11 cellular contexts compared by ENCODE assay signal in the genomic region with DNA sequence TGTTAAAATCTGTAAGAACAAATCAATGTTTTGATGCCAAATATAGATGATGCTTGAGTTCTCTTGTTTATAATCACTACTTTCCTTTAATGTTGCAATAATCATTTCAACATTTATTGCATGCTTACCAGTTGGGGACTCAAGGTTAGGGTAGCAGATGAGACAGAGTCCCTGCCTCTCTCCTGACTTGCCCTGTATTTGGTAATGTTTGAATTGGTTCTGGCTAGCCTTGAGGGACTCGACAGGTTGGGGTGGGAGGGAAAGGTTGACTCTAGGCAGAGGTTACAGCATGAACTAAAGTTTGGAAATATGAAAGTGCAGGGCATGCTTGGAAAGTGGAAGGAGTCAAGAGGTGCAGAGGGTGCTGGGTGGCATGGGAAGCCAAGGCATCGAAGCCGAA. TPM values are rescaled to one million over a fixed set of nuclear protein-coding genes. Genes with fewer than 3 reads are reported as not detected.
DNase-seq lines count a peak whose midpoint lies in the region; ATAC-seq and TF ChIP-seq lines count a peak whose summit lies in the region.
"Had no signal": no experiment of that assay in that cellular context is flagged by ENCODE, and none has a peak within 500 bp of the region (broad histone marks: within the 10 kb centered on the region; RNA-seq: fewer than 3 reads in every experiment).

No MANE protein-coding gene starts in this region.

- no peaks in the 10 kb centered on the region for H3K36me3 ChIP-seq in effector memory CD4-positive, alpha-beta T cell (ENCODE audit: control insufficient read depth, insufficient read depth, low read length)
- H3K36me3 ChIP-seq in stomach, result peaks cover 0 to 4% (median 0%) of the 10 kb centered on the region in 4 donors
- H3K36me3 ChIP-seq: neutrophil had no signal

- POLR2A ChIA-PET in CD4-positive, alpha-beta T cell (lab: Charles Lee), result no interaction called here

- DNase-seq in CD4-positive, alpha-beta T cell, result no peak
- DNase-seq in effector memory CD4-positive, alpha-beta T cell, result no peak
- no peak for DNase-seq in natural killer cell treated with Interleukin-12 subunit alpha and Interleukin-12 subunit beta and Interleukin-15 and Interleukin-18, amount 100 ng/mL, for 72 hours (ENCODE audit: low spot score)
- no peak for DNase-seq in stomach
- DNase-seq: dermis blood vessel endothelial cell; stimulated activated CD8-positive, alpha-beta memory T cell treated with anti-CD3 and anti-CD28 coated beads, Interleukin-4, amount 100 ng/mL, for 48 hours had no signal

- H3K36me3 Mint-ChIP-seq in CD4-positive, alpha-beta T cell (ENCODE audit: low read depth), result peaks cover 7% of the 10 kb centered on the region
- no peaks in the 10 kb centered on the region for H3K36me3 Mint-ChIP-seq in IgD-negative memory B cell
- H3K36me3 Mint-ChIP-seq in natural killer cell treated with Interleukin-12 subunit alpha and Interleukin-12 subunit beta and Interleukin-15 and Interleukin-18, amount 100 ng/mL, for 72 hours, result no peaks in the 10 kb centered on the region

- no peak for ATAC-seq in CD4-positive, alpha-beta T cell (ENCODE audit: poor library complexity)
- no peak for ATAC-seq in natural killer cell treated with Interleukin-12 subunit alpha and Interleukin-12 subunit beta and Interleukin-15 and Interleukin-18, amount 100 ng/mL, for 72 hours
- ATAC-seq in HG03139 (IDR thresholded peaks at IDR 0.05; ENCODE audit: unreplicated experiment) (no peak), GM21717 (IDR thresholded peaks at IDR 0.05; ENCODE audit: unreplicated experiment) (no peak), HG02852 (IDR thresholded peaks at IDR 0.05; ENCODE audit: unreplicated experiment) (no peak)

- peak overlapping the region; percentile 91 for H3K27ac Mint-ChIP-seq in CD4-positive, alpha-beta T cell
- H3K27ac Mint-ChIP-seq in IgD-negative memory B cell, result peak overlapping the region in 2 of 3 donors; percentile 28 to 92
- H3K27ac Mint-ChIP-seq in natural killer cell treated with Interleukin-12 subunit alpha and Interleukin-12 subunit beta and Interleukin-15 and Interleukin-18, amount 100 ng/mL, for 72 hours, result peak overlapping the region; percentile 60 to 66

- peaks cover 15% of the 10 kb centered on the region for H3K4me1 ChIP-seq in effector memory CD4-positive, alpha-beta T cell (ENCODE audit: control insufficient read depth, insufficient read depth, low read length, poor library complexity, severe bottlenecking)
- peaks cover 30 to 78% (median 57%) of the 10 kb centered on the region in 4 donors for H3K4me1 ChIP-seq in stomach

- H3K4me3 Mint-ChIP-seq in CD4-positive, alpha-beta T cell, result peak overlapping the region; percentile 85
- H3K4me3 Mint-ChIP-seq in IgD-negative memory B cell, result peak overlapping the region; percentile 50 to 93 (median 80)
- peak overlapping the region; percentile 88 for H3K4me3 Mint-ChIP-seq in natural killer cell treated with Interleukin-12 subunit alpha and Interleukin-12 subunit beta and Interleukin-15 and Interleukin-18, amount 100 ng/mL, for 72 hours

- no peak for TF ChIP-seq EP300 in stomach (IDR thresholded peaks at IDR 0.05)

- H3K27me3 Mint-ChIP-seq in CD4-positive, alpha-beta T cell, result no peaks in the 10 kb centered on the region
- no peaks in the 10 kb centered on the region for H3K27me3 Mint-ChIP-seq in IgD-negative memory B cell
- no peaks in the 10 kb centered on the region for H3K27me3 Mint-ChIP-seq in natural killer cell treated with Interleukin-12 subunit alpha and Interleukin-12 subunit beta and Interleukin-15 and Interleukin-18, amount 100 ng/mL, for 72 hours

- CTCF ChIA-PET in CD4-positive, alpha-beta T cell (lab: Charles Lee), result no interaction called here

- H3K4me3 ChIP-seq in effector memory CD4-positive, alpha-beta T cell (ENCODE audit: insufficient read depth, low read depth, low read length, poor library complexity, severe bottlenecking), result peak overlapping the region; percentile 76
- peak overlapping the region in 2 of 4 donors; percentile 90 to 97 for H3K4me3 ChIP-seq in stomach

- intact Hi-C loops in CD4-positive, alpha-beta T cell (cut with DNase I, micrococcal nuclease), result loop anchor here in 1 of 2 experiments (2.0 kb wide), 1 partner anchor 267 kb away; a partner anchor contains a TSS
- intact Hi-C loops in stomach (cut with DNase I; ENCODE audit: low total_unique reads), result no loop called here

- no peak for TF ChIP-seq POLR2A in stomach (IDR thresholded peaks at IDR 0.05)

- no peak overlapping the region for H3K27ac ChIP-seq in CD4-positive, alpha-beta T cell (ENCODE audit: low read depth, low read length)
- no peak overlapping the region for H3K27ac ChIP-seq in effector memory CD4-positive, alpha-beta T cell (ENCODE audit: insufficient read depth, low read length, poor library complexity, severe bottlenecking)
- H3K27ac ChIP-seq in stomach, result no peak overlapping the region
- H3K27ac ChIP-seq: neutrophil had no signal

- H3K27me3 ChIP-seq in CD4-positive, alpha-beta T cell (ENCODE audit: control insufficient read depth, insufficient read depth, low read length), result no peaks in the 10 kb centered on the region
- no peaks in the 10 kb centered on the region for H3K27me3 ChIP-seq in effector memory CD4-positive, alpha-beta T cell (replicated peaks; ENCODE audit: control insufficient read depth, insufficient read depth, low read length, poor library complexity, severe bottlenecking)
- H3K27me3 ChIP-seq in stomach, result no peaks in the 10 kb centered on the region
- H3K27me3 ChIP-seq: neutrophil had no signal

- no peaks in the 10 kb centered on the region for H3K9me3 Mint-ChIP-seq in CD4-positive, alpha-beta T cell
- no peaks in the 10 kb centered on the region for H3K9me3 Mint-ChIP-seq in IgD-negative memory B cell
- H3K9me3 Mint-ChIP-seq in natural killer cell treated with Interleukin-12 subunit alpha and Interleukin-12 subunit beta and Interleukin-15 and Interleukin-18, amount 100 ng/mL, for 72 hours, result no peaks in the 10 kb centered on the region

- H3K4me1 Mint-ChIP-seq in CD4-positive, alpha-beta T cell (ENCODE audit: low read depth), result peaks cover 75% of the 10 kb centered on the region
- peaks cover 43 to 51% (median 45%) of the 10 kb centered on the region in 3 donors for H3K4me1 Mint-ChIP-seq in IgD-negative memory B cell
- H3K4me1 Mint-ChIP-seq in natural killer cell treated with Interleukin-12 subunit alpha and Interleukin-12 subunit beta and Interleukin-15 and Interleukin-18, amount 100 ng/mL, for 72 hours (ENCODE audit: low read depth in 2 of 2), result peaks cover 37 to 43% of the 10 kb centered on the region in 2 donors

- H3K9me3 ChIP-seq in CD4-positive, alpha-beta T cell (ENCODE audit: control insufficient read depth, low read length), result no peaks in the 10 kb centered on the region
- no peaks in the 10 kb centered on the region for H3K9me3 ChIP-seq in effector memory CD4-positive, alpha-beta T cell (ENCODE audit: control insufficient read depth, low read length)
- no peaks in the 10 kb centered on the region for H3K9me3 ChIP-seq in stomach
- H3K9me3 ChIP-seq: neutrophil had no signal

- no peak for TF ChIP-seq CTCF in CD4-positive, alpha-beta T cell (IDR thresholded peaks at IDR 0.05)
- no peak for TF ChIP-seq CTCF in stomach (IDR thresholded peaks at IDR 0.05)

- 38 to 57% (median 52%) methylated on average over 3 of the region's 3 CpGs for WGBS in stomach, 5 donors

RNA-seq across cellular contexts. Expression of a gene that starts 2.0 kb away (rescaled TPM):
- total RNA-seq in CD4-positive, alpha-beta T cell, result 10 to 100 TPM; 41.5 to 45.9 TPM
- 16.4 TPM for polyA plus RNA-seq in IgD-negative memory B cell
- 10 to 100 TPM; 29.5 to 29.9 TPM for total RNA-seq in natural killer cell treated with Interleukin-12 subunit alpha and Interleukin-12 subunit beta and Interleukin-15 and Interleukin-18, amount 100 ng/mL, for 72 hours
- total RNA-seq in stomach, result 10 to 100 TPM in 4 of 5 donors, 1 to 10 TPM in 1; 2.3 to 56.0 (median 26.3) TPM
- 10 to 100 TPM in 1 of 3 donors, 1 to 10 TPM in 2; 5.4 to 10.2 (median 6.3) TPM for polyA plus RNA-seq in stomach
